1 cellular context compared by ENCODE assay signal in genomic region chr6:153002613-153003293, GRCh38.
TF ChIP-seq lines count a peak whose summit lies in the region.

Gene MTRF1L (minus strand): TSS chr6:153002709. CDS start chr6:153002685, 24 bp downstream.

TF ChIP-seq in HEK293, 187 proteins besides CTCF, POLR2A, EP300 and RAD21 (continued from another document and continues in another):
- TF ChIP-seq ZNF513 (tag by site-specific recombination; IDR thresholded peaks at IDR 0.05) (no peak), ZBTB21 (tag by site-specific recombination; IDR thresholded peaks at IDR 0.05) (peak; percentile 42; the same call in 1 of the 2 replicates), ZNF501 (tag by site-specific recombination; IDR thresholded peaks at IDR 0.05) (no peak), ZNF112 (tag by site-specific recombination; IDR thresholded peaks at IDR 0.05) (no peak), ZNF600 (tag by site-specific recombination; IDR thresholded peaks at IDR 0.05) (0 out of 2 replicates have a peak, but pooled peaks have one; percentile 10), ZNF366 (tag by site-specific recombination; conservative IDR thresholded peaks at IDR 0.05) (peak; percentile 29; the same call in 1 of the 2 replicates), REPIN1 (tag by site-specific recombination; IDR thresholded peaks at IDR 0.05; ENCODE audit: low read depth) (no peak), ZNF521 (tag by site-specific recombination; IDR thresholded peaks at IDR 0.05) (no peak), MEIS1 (CRISPR knock-in tag; IDR thresholded peaks at IDR 0.05; ENCODE audit: borderline replicate concordance) (no peak), ZNF585B (tag by site-specific recombination; IDR thresholded peaks at IDR 0.05) (no peak), BCL11A (tag by site-specific recombination; IDR thresholded peaks at IDR 0.05; ENCODE audit: low read depth) (no peak), ZNF10 (tag by site-specific recombination; IDR thresholded peaks at IDR 0.05) (no peak), ZNF529 (tag by site-specific recombination; IDR thresholded peaks at IDR 0.05; ENCODE audit: insufficient replicate concordance) (no peak), ZBTB44 (tag by site-specific recombination; IDR thresholded peaks at IDR 0.05) (no peak), EGR2 (tag by site-specific recombination; IDR thresholded peaks at IDR 0.05; ENCODE audit: low read depth) (no peak), GLIS2 (tag by site-specific recombination; IDR thresholded peaks at IDR 0.05) (peak; percentile 91), SP2 (tag by site-specific recombination; IDR thresholded peaks at IDR 0.05) (peak; percentile 93), YY2 (tag by site-specific recombination; IDR thresholded peaks at IDR 0.05) (no peak), ZBTB17 (tag by site-specific recombination; IDR thresholded peaks at IDR 0.05) (peak; percentile 64), ZNF623 (tag by site-specific recombination; IDR thresholded peaks at IDR 0.05) (no peak), ZNF433 (tag by site-specific recombination; IDR thresholded peaks at IDR 0.05; ENCODE audit: low read depth) (no peak), ZNF274 (IDR thresholded peaks at IDR 0.05; ENCODE audit: low read length) (no peak), ZNF274 (tag by site-specific recombination; IDR thresholded peaks at IDR 0.05; ENCODE audit: borderline replicate concordance) (no peak), ZNF169 (tag by site-specific recombination; IDR thresholded peaks at IDR 0.05) (no peak), ZNF335 (tag by site-specific recombination; conservative IDR thresholded peaks at IDR 0.05) (peak; percentile 89), ZNF473 (tag by site-specific recombination; IDR thresholded peaks at IDR 0.05) (no peak), ZNF549 (tag by site-specific recombination; IDR thresholded peaks at IDR 0.05) (no peak), ZNF24 (tag by site-specific recombination; IDR thresholded peaks at IDR 0.05) (no peak), ZNF768 (tag by site-specific recombination; IDR thresholded peaks at IDR 0.05) (no peak), ZBTB20 (tag by site-specific recombination; IDR thresholded peaks at IDR 0.05) (peak; percentile 90), ZNF544 (tag by site-specific recombination; IDR thresholded peaks at IDR 0.05) (no peak), MZF1 (tag by site-specific recombination; IDR thresholded peaks at IDR 0.05; ENCODE audit: borderline replicate concordance) (no peak), ZNF350 (tag by site-specific recombination; IDR thresholded peaks at IDR 0.05) (no peak), ZNF2 (tag by site-specific recombination; IDR thresholded peaks at IDR 0.05) (0 out of 2 replicates have a peak, but pooled peaks have one; percentile 19), ZFP37 (tag by site-specific recombination; IDR thresholded peaks at IDR 0.05) (peak; percentile 31; the same call in 1 of the 2 replicates), ZNF555 (tag by site-specific recombination; conservative IDR thresholded peaks at IDR 0.05) (no peak), ZEB2 (tag by site-specific recombination; IDR thresholded peaks at IDR 0.05) (peak; percentile 57; the same call in 1 of the 2 replicates), GFI1B (tag by site-specific recombination; IDR thresholded peaks at IDR 0.05) (no peak), SP7 (tag by site-specific recombination; IDR thresholded peaks at IDR 0.05) (peak; percentile 69; the same call in 1 of the 2 replicates), PATZ1 (tag by site-specific recombination; IDR thresholded peaks at IDR 0.05) (peak; percentile 77), ZXDB (tag by site-specific recombination; IDR thresholded peaks at IDR 0.05) (peak; percentile 98), ZSCAN30 (tag by site-specific recombination; IDR thresholded peaks at IDR 0.05) (0 out of 2 replicates have a peak, but pooled peaks have one; percentile 60), ZNF266 (tag by site-specific recombination; IDR thresholded peaks at IDR 0.05; ENCODE audit: low read depth) (no peak), ZBTB8A (tag by site-specific recombination; IDR thresholded peaks at IDR 0.05) (peak; percentile 49), ZNF214 (tag by site-specific recombination; IDR thresholded peaks at IDR 0.05; ENCODE audit: borderline replicate concordance) (no peak), ZNF155 (tag by site-specific recombination; IDR thresholded peaks at IDR 0.05) (no peak), ZSCAN4 (tag by site-specific recombination; IDR thresholded peaks at IDR 0.05) (no peak), ZNF514 (tag by site-specific recombination; IDR thresholded peaks at IDR 0.05) (no peak), ZNF16 (tag by site-specific recombination; IDR thresholded peaks at IDR 0.05; ENCODE audit: low read depth) (no peak), ZNF239 (tag by site-specific recombination; IDR thresholded peaks at IDR 0.05) (no peak), KLF9 (tag by site-specific recombination; IDR thresholded peaks at IDR 0.05; ENCODE audit: low read depth) (no peak), ZNF777 (tag by site-specific recombination; IDR thresholded peaks at IDR 0.05; ENCODE audit: borderline replicate concordance) (no peak), KLF10 (tag by site-specific recombination; IDR thresholded peaks at IDR 0.05) (no peak)
- TF ChIP-seq, protein P1, sequence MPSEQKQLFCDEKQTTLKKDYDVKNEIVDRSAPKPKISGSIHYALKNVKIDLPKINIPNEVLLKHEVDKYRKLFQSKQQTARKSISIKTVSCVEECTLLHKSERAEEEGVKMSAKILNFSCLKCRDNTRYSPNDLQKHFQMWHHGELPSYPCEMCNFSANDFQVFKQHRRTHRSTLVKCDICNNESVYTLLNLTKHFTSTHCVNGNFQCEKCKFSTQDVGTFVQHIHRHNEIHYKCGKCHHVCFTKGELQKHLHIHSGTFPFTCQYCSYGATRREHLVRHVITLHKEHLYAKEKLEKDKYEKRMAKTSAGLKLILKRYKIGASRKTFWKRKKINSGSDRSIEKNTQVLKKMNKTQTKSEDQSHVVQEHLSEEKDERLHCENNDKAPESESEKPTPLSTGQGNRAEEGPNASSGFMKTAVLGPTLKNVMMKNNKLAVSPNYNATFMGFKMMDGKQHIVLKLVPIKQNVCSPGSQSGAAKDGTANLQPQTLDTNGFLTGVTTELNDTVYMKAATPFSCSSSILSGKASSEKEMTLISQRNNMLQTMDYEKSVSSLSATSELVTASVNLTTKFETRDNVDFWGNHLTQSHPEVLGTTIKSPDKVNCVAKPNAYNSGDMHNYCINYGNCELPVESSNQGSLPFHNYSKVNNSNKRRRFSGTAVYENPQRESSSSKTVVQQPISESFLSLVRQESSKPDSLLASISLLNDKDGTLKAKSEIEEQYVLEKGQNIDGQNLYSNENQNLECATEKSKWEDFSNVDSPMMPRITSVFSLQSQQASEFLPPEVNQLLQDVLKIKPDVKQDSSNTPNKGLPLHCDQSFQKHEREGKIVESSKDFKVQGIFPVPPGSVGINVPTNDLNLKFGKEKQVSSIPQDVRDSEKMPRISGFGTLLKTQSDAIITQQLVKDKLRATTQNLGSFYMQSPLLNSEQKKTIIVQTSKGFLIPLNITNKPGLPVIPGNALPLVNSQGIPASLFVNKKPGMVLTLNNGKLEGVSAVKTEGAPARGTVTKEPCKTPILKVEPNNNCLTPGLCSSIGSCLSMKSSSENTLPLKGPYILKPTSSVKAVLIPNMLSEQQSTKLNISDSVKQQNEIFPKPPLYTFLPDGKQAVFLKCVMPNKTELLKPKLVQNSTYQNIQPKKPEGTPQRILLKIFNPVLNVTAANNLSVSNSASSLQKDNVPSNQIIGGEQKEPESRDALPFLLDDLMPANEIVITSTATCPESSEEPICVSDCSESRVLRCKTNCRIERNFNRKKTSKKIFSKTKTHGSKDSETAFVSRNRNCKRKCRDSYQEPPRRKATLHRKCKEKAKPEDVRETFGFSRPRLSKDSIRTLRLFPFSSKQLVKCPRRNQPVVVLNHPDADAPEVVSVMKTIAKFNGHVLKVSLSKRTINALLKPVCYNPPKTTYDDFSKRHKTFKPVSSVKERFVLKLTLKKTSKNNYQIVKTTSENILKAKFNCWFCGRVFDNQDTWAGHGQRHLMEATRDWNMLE (tag by site-specific recombination; conservative IDR thresholded peaks at IDR 0.05; ENCODE audit: low read depth), result peak; percentile 94
- TF ChIP-seq, protein P2, sequence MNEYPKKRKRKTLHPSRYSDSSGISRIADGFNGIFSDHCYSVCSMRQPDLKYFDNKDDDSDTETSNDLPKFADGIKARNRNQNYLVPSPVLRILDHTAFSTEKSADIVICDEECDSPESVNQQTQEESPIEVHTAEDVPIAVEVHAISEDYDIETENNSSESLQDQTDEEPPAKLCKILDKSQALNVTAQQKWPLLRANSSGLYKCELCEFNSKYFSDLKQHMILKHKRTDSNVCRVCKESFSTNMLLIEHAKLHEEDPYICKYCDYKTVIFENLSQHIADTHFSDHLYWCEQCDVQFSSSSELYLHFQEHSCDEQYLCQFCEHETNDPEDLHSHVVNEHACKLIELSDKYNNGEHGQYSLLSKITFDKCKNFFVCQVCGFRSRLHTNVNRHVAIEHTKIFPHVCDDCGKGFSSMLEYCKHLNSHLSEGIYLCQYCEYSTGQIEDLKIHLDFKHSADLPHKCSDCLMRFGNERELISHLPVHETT (tag by site-specific recombination; IDR thresholded peaks at IDR 0.05), result peak; percentile 16; the same call in 1 of the 2 replicates
- TF ChIP-seq, protein P3, sequence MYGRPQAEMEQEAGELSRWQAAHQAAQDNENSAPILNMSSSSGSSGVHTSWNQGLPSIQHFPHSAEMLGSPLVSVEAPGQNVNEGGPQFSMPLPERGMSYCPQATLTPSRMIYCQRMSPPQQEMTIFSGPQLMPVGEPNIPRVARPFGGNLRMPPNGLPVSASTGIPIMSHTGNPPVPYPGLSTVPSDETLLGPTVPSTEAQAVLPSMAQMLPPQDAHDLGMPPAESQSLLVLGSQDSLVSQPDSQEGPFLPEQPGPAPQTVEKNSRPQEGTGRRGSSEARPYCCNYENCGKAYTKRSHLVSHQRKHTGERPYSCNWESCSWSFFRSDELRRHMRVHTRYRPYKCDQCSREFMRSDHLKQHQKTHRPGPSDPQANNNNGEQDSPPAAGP (tag by site-specific recombination; IDR thresholded peaks at IDR 0.05), result no peak
- TF ChIP-seq, protein P4, sequence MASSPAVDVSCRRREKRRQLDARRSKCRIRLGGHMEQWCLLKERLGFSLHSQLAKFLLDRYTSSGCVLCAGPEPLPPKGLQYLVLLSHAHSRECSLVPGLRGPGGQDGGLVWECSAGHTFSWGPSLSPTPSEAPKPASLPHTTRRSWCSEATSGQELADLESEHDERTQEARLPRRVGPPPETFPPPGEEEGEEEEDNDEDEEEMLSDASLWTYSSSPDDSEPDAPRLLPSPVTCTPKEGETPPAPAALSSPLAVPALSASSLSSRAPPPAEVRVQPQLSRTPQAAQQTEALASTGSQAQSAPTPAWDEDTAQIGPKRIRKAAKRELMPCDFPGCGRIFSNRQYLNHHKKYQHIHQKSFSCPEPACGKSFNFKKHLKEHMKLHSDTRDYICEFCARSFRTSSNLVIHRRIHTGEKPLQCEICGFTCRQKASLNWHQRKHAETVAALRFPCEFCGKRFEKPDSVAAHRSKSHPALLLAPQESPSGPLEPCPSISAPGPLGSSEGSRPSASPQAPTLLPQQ (tag by site-specific recombination; IDR thresholded peaks at IDR 0.05), result no peak; the same call in 1 of the 2 replicates
